ENCODE assay signal across 8 cellular contexts in the genomic region with DNA sequence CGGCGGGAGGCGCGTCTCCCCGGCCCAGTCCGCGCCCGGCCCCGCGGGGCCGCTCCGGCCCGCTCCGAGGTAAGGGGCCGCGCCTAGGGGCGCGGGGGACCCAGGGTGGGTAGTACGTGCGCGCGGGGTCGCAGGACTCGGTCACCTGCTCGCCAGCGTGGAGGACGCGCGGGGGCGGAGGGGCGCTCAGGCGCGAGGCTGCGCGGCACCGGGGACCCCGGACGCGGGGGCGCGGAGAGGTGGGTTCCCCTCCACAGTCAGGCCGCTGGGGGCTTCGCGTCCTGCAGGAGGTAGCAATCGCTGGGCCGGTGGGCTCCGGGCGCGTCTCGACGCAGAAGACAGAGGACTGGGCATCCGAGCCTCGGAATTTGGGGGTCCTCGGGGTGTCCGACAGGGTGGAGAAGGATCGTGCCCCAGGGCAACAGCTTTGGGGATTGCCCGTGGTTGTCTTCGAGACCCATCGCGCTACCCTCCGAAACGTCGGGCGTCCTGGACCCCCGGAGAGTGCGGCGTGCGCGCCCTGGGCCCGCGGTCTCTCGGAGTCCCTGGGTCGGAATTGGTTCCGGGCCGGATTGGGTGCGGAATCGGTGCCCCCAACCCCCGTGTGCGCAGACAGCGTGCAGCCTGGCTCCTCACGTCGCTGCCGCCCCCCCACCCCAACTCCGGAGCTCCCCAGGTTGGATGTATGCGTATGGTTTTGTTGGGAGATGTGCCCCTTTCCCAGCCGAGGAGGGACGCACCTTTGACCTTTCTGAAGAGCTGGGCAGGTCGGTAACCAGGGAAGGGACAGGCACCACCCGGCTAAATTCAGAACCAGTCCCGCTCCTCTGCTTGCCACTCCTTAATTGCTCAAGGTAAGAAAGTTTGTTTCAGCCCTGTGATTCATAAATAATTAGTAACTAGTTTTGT. TPM values are rescaled to one million over a fixed set of nuclear protein-coding genes. Genes with fewer than 3 reads are reported as not detected.
DNase-seq lines count a peak whose midpoint lies in the region; ATAC-seq, FAIRE-seq and TF ChIP-seq lines count a peak whose summit lies in the region.

No MANE protein-coding gene starts in this region.

- peak; percentile 14 for DNase-seq in GM23248
- peak; percentile 11 for DNase-seq in activated T-cell treated with anti-CD3 and anti-CD28 coated beads, Interleukin-2, amount 50 U/mL, for 4 hours
- peak in 1 of 2 donors; percentile 29 for DNase-seq in heart right ventricle
- DNase-seq in retinal pigment epithelial cell (ENCODE audit: low read depth): no peak
- DNase-seq in Ammon's horn (ENCODE audit: low spot score): no peak
- DNase-seq in GM12891 (ENCODE audit: insufficient read length, low spot score): no peak
- no peak for DNase-seq in NCI-H1092 (lab: John Stamatoyannopoulos, UW)

- intact Hi-C loops in heart right ventricle (cut with DNase I): loop anchor here in 7 of 10 donors (1.0 to 10.0 kb wide), 11 partner anchors 42 to 165 kb away; no protein-coding TSS in a partner anchor

- H3K9me3 ChIP-seq in GM23248 (ENCODE audit: low read depth): no peaks in the 10 kb centered on the region
- H3K9me3 ChIP-seq in heart right ventricle: no peaks in the 10 kb centered on the region

- peaks cover 6% of the 10 kb centered on the region; the same call in 1 of the 2 replicates for H3K79me2 ChIP-seq in GM23248 (ENCODE audit: insufficient read depth)

- peak; percentile 34 to 36 for ATAC-seq in activated T-cell treated with anti-CD3 and anti-CD28 coated beads, Interleukin-2, amount 50 U/mL, for 4 hours
- ATAC-seq in heart right ventricle (peak in 3 of 8 donors; percentile 0 to 1 (median 1)), GM21447 (IDR thresholded peaks at IDR 0.05; ENCODE audit: unreplicated experiment) (no peak)

- H3K27ac ChIP-seq in GM23248: no peak overlapping the region
- H3K27ac ChIP-seq in heart right ventricle: peak overlapping the region; percentile 62 to 98 (median 83)

- peak overlapping the region; percentile 67 for H3K9ac ChIP-seq in GM23248

- peaks cover 33% of the 10 kb centered on the region for H3K27me3 Mint-ChIP-seq in activated T-cell treated with anti-CD3 and anti-CD28 coated beads, Interleukin-2, amount 50 U/mL, for 4 hours (ENCODE audit: low read depth)

- peak overlapping the region; percentile 69 for H3K4me3 Mint-ChIP-seq in activated T-cell treated with anti-CD3 and anti-CD28 coated beads, Interleukin-2, amount 50 U/mL, for 4 hours

- no peaks in the 10 kb centered on the region for H3K9me2 ChIP-seq in GM23248 (ENCODE audit: insufficient read depth)

- in situ Hi-C loops in GM23248 (cut with MboI): no loop called here

- no peak for TF ChIP-seq CTCF in heart right ventricle (IDR thresholded peaks at IDR 0.05)
- no peak for TF ChIP-seq CTCF in retinal pigment epithelial cell (conservative IDR thresholded peaks at IDR 0.05; ENCODE audit: low read depth, low read length)

- peaks cover 11% of the 10 kb centered on the region for H3F3A ChIP-seq in GM23248 (ENCODE audit: insufficient read depth)

- peaks cover 22% of the 10 kb centered on the region for H3K4me1 ChIP-seq in GM23248 (ENCODE audit: insufficient read depth)
- peaks cover 5 to 74% (median 27%) of the 10 kb centered on the region in 9 donors for H3K4me1 ChIP-seq in heart right ventricle

- WGBS in GM23248 (ENCODE audit: low coverage in 1 of 2, low lambda C conversion rate in 2 of 2, missing lambda C conversion rate in 2 of 2), 2 experiments: 7 to 8% methylated on average over 72 to 74 of the region's 90 CpGs
- 3% methylated on average over 84 to 90 of the region's 90 CpGs for WGBS in heart right ventricle, 2 donors

- peak overlapping the region; percentile 54 for H2AFZ ChIP-seq in GM23248

- no peaks in the 10 kb centered on the region for H3K36me3 Mint-ChIP-seq in activated T-cell treated with anti-CD3 and anti-CD28 coated beads, Interleukin-2, amount 50 U/mL, for 4 hours (ENCODE audit: insufficient read depth)

- H3K4me2 ChIP-seq in GM23248 (ENCODE audit: unreplicated experiment): peak overlapping the region; percentile 61

- no peak for FAIRE-seq in GM12891 (lab: Jason Lieb, UNC)

- H4K20me1 ChIP-seq in GM23248 (ENCODE audit: insufficient read depth): no peaks in the 10 kb centered on the region

- H3K36me3 ChIP-seq in GM23248 (ENCODE audit: low read depth): no peaks in the 10 kb centered on the region
- no peaks in the 10 kb centered on the region for H3K36me3 ChIP-seq in heart right ventricle

- H3K4me3 ChIP-seq in GM23248: peak overlapping the region; percentile 72
- peak overlapping the region; percentile 47 to 91 (median 80) for H3K4me3 ChIP-seq in heart right ventricle
- H3K4me3 ChIP-seq in retinal pigment epithelial cell (ENCODE audit: low read length): peak overlapping the region; percentile 84

- no peak for TF ChIP-seq POLR2A in GM12891 (IDR thresholded peaks at IDR 0.05; ENCODE audit: low read depth, low read length)

- peaks cover 15% of the 10 kb centered on the region for H3K4me1 Mint-ChIP-seq in activated T-cell treated with anti-CD3 and anti-CD28 coated beads, Interleukin-2, amount 50 U/mL, for 4 hours (ENCODE audit: low read depth)

- no peaks in the 10 kb centered on the region for H3K9me3 Mint-ChIP-seq in activated T-cell treated with anti-CD3 and anti-CD28 coated beads, Interleukin-2, amount 50 U/mL, for 4 hours

- H3K27me3 ChIP-seq in GM23248 (replicated peaks; ENCODE audit: insufficient read depth): no peaks in the 10 kb centered on the region
- H3K27me3 ChIP-seq in heart right ventricle: peaks cover 0 to 63% (median 0%) of the 10 kb centered on the region in 7 donors

TF ChIP-seq in GM12891, 5 proteins besides CTCF, POLR2A, EP300 and RAD21:
- TF ChIP-seq POLR2AphosphoS5 (IDR thresholded peaks at IDR 0.05; ENCODE audit: low read depth, low read length) (no peak), PAX5 (IDR thresholded peaks at IDR 0.05; ENCODE audit: insufficient read depth, low read length, severe bottlenecking) (no peak), SPI1 (IDR thresholded peaks at IDR 0.05; ENCODE audit: low read depth, low read length) (no peak), POU2F2 (IDR thresholded peaks at IDR 0.05; ENCODE audit: low read depth, low read length) (no peak), TAF1 (IDR thresholded peaks at IDR 0.05; ENCODE audit: low read depth, low read length) (no peak)

RNA-seq across cellular contexts. Expression of gene NPAS2, which starts 0.7 kb away (rescaled TPM):
- 10.8 and 13.7 TPM in 2 replicates for total RNA-seq in GM23248 (2014; rRNA removed; shearing (Covaris generic))
- 3.8 and 4.5 TPM in 2 replicates for polyA plus RNA-seq in GM23248 (2016; fragmentation: Nextera tagmentation; extraction: Ambion mirVana)
- 10 to 100 TPM in 2 of 3 donors, 1 to 10 TPM in 1; 4.8 to 14.6 (median 10.4) TPM for total RNA-seq in activated T-cell treated with anti-CD3 and anti-CD28 coated beads, Interleukin-2, amount 50 U/mL, for 4 hours
- total RNA-seq in heart right ventricle: 10 to 100 TPM; 33.8 to 48.4 (median 41.2) TPM
- 10 to 100 TPM; 32.1 to 70.1 TPM for polyA plus RNA-seq in heart right ventricle
- not detected for polyA plus RNA-seq in GM12891 (2012; ENCODE audit: low read depth, missing spikeins)

Comparison
In these comparisons a context has a peak if more than half of its experiments do, and no peak if none do; other contexts are left out.
1. DNase-seq: peak in GM23248 (single experiment) and activated T-cell treated with anti-CD3 and anti-CD28 coated beads, Interleukin-2, amount 50 U/mL, for 4 hours (single experiment); none in retinal pigment epithelial cell (single experiment), Ammon's horn (single experiment), GM12891 (single experiment) and NCI-H1092 (single experiment).
2. Peak in every context shown above with its lines, with median percentiles within 50 percentile points of each other: H3K4me3 ChIP-seq.